9 cellular contexts compared by ENCODE assay signal in genomic region chr7:137898839-137899681, GRCh38. TPM values are rescaled to one million over a fixed set of nuclear protein-coding genes. Genes with fewer than 3 reads are reported as not detected.
DNase-seq lines count a peak whose midpoint lies in the region; ATAC-seq, FAIRE-seq and TF ChIP-seq lines count a peak whose summit lies in the region.
"Had no signal": no experiment of that assay in that cellular context is flagged by ENCODE, and none has a peak within 500 bp of the region (broad histone marks: within the 10 kb centered on the region; RNA-seq: fewer than 3 reads in every experiment).

No MANE protein-coding gene starts in this region.

- intact Hi-C loops in K562 (cut with micrococcal nuclease), result loop anchor here (1.0 kb wide), 4 partner anchors 82 to 293 kb away; no protein-coding TSS in a partner anchor

- peak; percentile 87 for FAIRE-seq in K562 (lab: Jason Lieb, UNC)
- FAIRE-seq: G401.6 had no signal

- H3K27ac ChIP-seq in K562 (ENCODE audit: extremely low read depth, low read depth, low read length), result peak overlapping the region; percentile 58

- no TSS peak for BruUV-seq in K562 (replicated peaks; lab: Mats Ljungman, UMichigan)

- no peaks in the 10 kb centered on the region for H3K27me3 ChIP-seq in K562 (ENCODE audit: control insufficient read depth in 2 of 2, insufficient read depth in 2 of 2, low read length in 2 of 2)

- H3K79me2 ChIP-seq in K562 (ENCODE audit: control insufficient read depth, insufficient read depth, low read length), result no peaks in the 10 kb centered on the region

- peaks cover 72% of the 10 kb centered on the region for H3K36me3 ChIP-seq in K562 (ENCODE audit: control insufficient read depth, insufficient read depth, low read length)

- H3K4me3 ChIP-seq in K562, result no peak overlapping the region

- no peak for TF ChIP-seq POLR2A in K562 (conservative IDR thresholded peaks at IDR 0.05)

- ATAC-seq in HG02970 (IDR thresholded peaks at IDR 0.05; ENCODE audit: low FRiP score, unreplicated experiment) (peak; percentile 72), K562 (peak; percentile 99)

- H3K9me1 ChIP-seq in K562 (ENCODE audit: control insufficient read depth, insufficient read depth, low read length), result no peaks in the 10 kb centered on the region

- in situ Hi-C loops in K562 (cut with MboI), result loop anchor here (5.0 kb wide), 1 partner anchor 242 kb away; no protein-coding TSS in a partner anchor

- peak; percentile 96 to 99 (median 97) for TF ChIP-seq CTCF in K562 (IDR thresholded peaks at IDR 0.05 in 2 of 3, conservative IDR thresholded peaks at IDR 0.05 in 1 of 3; ENCODE audit: insufficient read depth in 2 of 3, low read depth in 1 of 3, low read length in 3 of 3)

- CTCF ChIA-PET in K562 (lab: Yijun Ruan, JAX; ENCODE audit: low intra/inter-chr PET ratio), result interaction anchor here (0.6 to 3.2 kb wide), 7 partner anchors 33 to 1570 kb away, joined by 3 to 24 read pairs (median 4); no protein-coding TSS in a partner anchor

- peak overlapping the region; percentile 82 for H2AFZ ChIP-seq in K562 (ENCODE audit: low read depth, low read length)

- no peak for TF ChIP-seq EP300 in K562 (IDR thresholded peaks at IDR 0.05; ENCODE audit: low read length)

- peaks cover 3 to 13% of the 10 kb centered on the region in 2 experiments; a peak in 3 of 5 replicates for H3K4me1 ChIP-seq in K562 (replicated peaks in 1 of 2; ENCODE audit: control insufficient read depth in 2 of 2, insufficient read depth in 2 of 2, low read length in 2 of 2)

- peak overlapping the region; percentile 56 for H3K4me2 ChIP-seq in K562 (ENCODE audit: insufficient read depth, low read length)

- 6% methylated on average over 13 of the region's 14 CpGs for WGBS in K562 (ENCODE audit: insufficient coverage, low coverage, missing lambda C conversion rate)

- DNase-seq in NCI-H446 (lab: John Stamatoyannopoulos, UW), result peak; percentile 21 to 59
- no peak for DNase-seq in NCI-H446 treated with DMSO at 0.1 percent for 48 hours (lab: John Stamatoyannopoulos, UW)
- DNase-seq in NCI-H2081 (lab: John Stamatoyannopoulos, UW), result peak; percentile 82 to 86
- DNase-seq in UCSD-AML1 (lab: John Stamatoyannopoulos, UW; ENCODE audit: unreplicated experiment), result peak; percentile 65
- DNase-seq in K562 (ENCODE audit: extremely low read depth in 1 of 4, low spot score in 3 of 4), result peak; percentile 87 to 91 (median 90)
- peak; percentile 87 for DNase-seq in iPS-NIHi7 (ENCODE audit: extremely low spot score)
- DNase-seq in smooth muscle cell of the brain vasculature (ENCODE audit: low read depth, low spot score), result peak; percentile 67

- TF ChIP-seq RAD21 in K562 (CRISPR knock-in tag; conservative IDR thresholded peaks at IDR 0.05 in 1 of 2, IDR thresholded peaks at IDR 0.05 in 1 of 2), result peak; percentile 81 to 95

- no peaks in the 10 kb centered on the region for H4K20me1 ChIP-seq in K562 (replicated peaks; ENCODE audit: control insufficient read depth, insufficient read depth, low read length)

- H3K9me3 ChIP-seq in K562 (replicated peaks; ENCODE audit: control insufficient read depth, insufficient read depth, low read depth, low read length), result no peaks in the 10 kb centered on the region

- POLR2A ChIA-PET in K562 (lab: Yijun Ruan, JAX), result interaction anchor here (0.7 kb wide), 1 partner anchor 223 kb away, joined by 4 read pairs; no protein-coding TSS in a partner anchor

- H3K9ac ChIP-seq in K562 (ENCODE audit: insufficient read depth in 1 of 2, low read depth in 2 of 2, low read length in 2 of 2), result peak overlapping the region; percentile 15 to 86; a peak in 3 of 4 replicates

TF ChIP-seq in K562, 482 proteins besides CTCF, POLR2A, EP300 and RAD21 (continues in another document):
- TF ChIP-seq SMC3 (conservative IDR thresholded peaks at IDR 0.05; ENCODE audit: insufficient read depth, low read depth, low read length) (peak; percentile 98), ILK (tag; IDR thresholded peaks at IDR 0.05; ENCODE audit: borderline replicate concordance, low read depth) (no peak), GATAD2A (IDR thresholded peaks at IDR 0.05) (peak; percentile 26; the same call in 1 of the 2 replicates), DACH1 (IDR thresholded peaks at IDR 0.05; ENCODE audit: partially characterized antibody) (no peak), XRCC3 (IDR thresholded peaks at IDR 0.05) (no peak), FOXK1 (CRISPR knock-in tag; IDR thresholded peaks at IDR 0.05; ENCODE audit: borderline replicate concordance) (0 out of 2 replicates have a peak, but pooled peaks have one; percentile 74), HDGF (IDR thresholded peaks at IDR 0.05) (peak; percentile 90; the same call in 1 of the 2 replicates), SETDB1 (IDR thresholded peaks at IDR 0.05; ENCODE audit: low read length) (no peak), RREB1 (CRISPR knock-in tag; IDR thresholded peaks at IDR 0.05) (no peak), YY1 (IDR thresholded peaks at IDR 0.05; ENCODE audit: borderline replicate concordance in 1 of 3, control insufficient read depth in 1 of 3, extremely low read depth in 1 of 3, insufficient read depth in 3 of 3, insufficient read length in 1 of 3, insufficient replicate concordance in 2 of 3, low read depth in 1 of 3, low read length in 2 of 3) (peak in 1 of 3 experiments; percentile 17), THRAP3 (IDR thresholded peaks at IDR 0.05; ENCODE audit: borderline replicate concordance) (peak; percentile 80; the same call in 1 of the 2 replicates), SNRNP70 (optimal IDR thresholded peaks at IDR 0.05; ENCODE audit: low read depth, low read length) (peak; percentile 33), CBX8 (IDR thresholded peaks at IDR 0.05; ENCODE audit: borderline replicate concordance, extremely low read depth, low read depth, low read length, poor library complexity, severe bottlenecking) (no peak), CTBP1 (IDR thresholded peaks at IDR 0.05; ENCODE audit: borderline replicate concordance) (peak; percentile 76; the same call in 1 of the 2 replicates), MEIS2 (IDR thresholded peaks at IDR 0.05; ENCODE audit: partially characterized antibody) (no peak), GTF2A2 (tag; IDR thresholded peaks at IDR 0.05) (no peak), BCL6 (CRISPR knock-in tag; IDR thresholded peaks at IDR 0.05) (no peak), CHD1 (IDR thresholded peaks at IDR 0.05; ENCODE audit: low read length) (no peak)

RNA-seq across cellular contexts. Expression of gene DGKI, which starts 52.3 kb away (rescaled TPM):
- not detected in 2 replicates for total RNA-seq in K562 (2011; cell fraction: chromatin; rRNA removed; ENCODE audit: low replicate concordance)
- 0.33 TPM in 1 of 2 replicates, not detected in the other for total RNA-seq in K562 (2011; cell fraction: nucleolus; rRNA removed)
- total RNA-seq in K562 (2011; cell fraction: nucleoplasm; rRNA removed), result not detected in 2 replicates
- total RNA-seq in K562 (2014; rRNA removed), result 0.54 TPM in 1 of 2 replicates, not detected in the other
- total RNA-seq in K562 (2014; rRNA removed; fragmentation: Illumina TruSeq; extraction: Trizol), result not detected in 2 replicates
- total RNA-seq in K562 (2015; rRNA removed; fragmentation: Illumina TruSeq; extraction: Trizol), result 0.11 TPM in 1 of 2 replicates, not detected in the other
- not detected in 2 replicates for total RNA-seq in K562 (2021)
- polyA plus RNA-seq in K562 (2011; rRNA removed), result 0.18 TPM in 1 of 2 replicates, not detected in the other
- polyA plus RNA-seq in K562 (2011; cell fraction: cytosol; rRNA removed), result not detected in 2 replicates
- polyA plus RNA-seq in K562 (2011; cell fraction: nucleus; rRNA removed), result 0.01 and 0.03 TPM in 2 replicates
- 0.01 and 0.19 TPM in 2 replicates for polyA plus RNA-seq in K562 (2012)
- not detected in 2 replicates for polyA plus RNA-seq in K562 (2014; fragmentation: Illumina TruSeq; extraction: Trizol)
- polyA plus RNA-seq in K562 (2014; fragmentation: Nextera tagmentation; extraction: Ambion mirVana), result under 1 TPM in 1 of 2 experiments, not detected in 1; 0.11 TPM
- not detected in 2 replicates for polyA plus RNA-seq in K562 (2014; rRNA removed)
- 0.09 and 0.18 TPM in 2 replicates for polyA minus RNA-seq in K562 (2011; rRNA and poly(A)+ RNA removed)
- polyA minus RNA-seq in K562 (2011; cell fraction: cytosol; rRNA and poly(A)+ RNA removed), result not detected in 2 replicates
- polyA minus RNA-seq in K562 (2011; cell fraction: nucleus; rRNA and poly(A)+ RNA removed), result not detected in 2 replicates
